ENCODE assay signal across 22 cellular contexts in the genomic region with DNA sequence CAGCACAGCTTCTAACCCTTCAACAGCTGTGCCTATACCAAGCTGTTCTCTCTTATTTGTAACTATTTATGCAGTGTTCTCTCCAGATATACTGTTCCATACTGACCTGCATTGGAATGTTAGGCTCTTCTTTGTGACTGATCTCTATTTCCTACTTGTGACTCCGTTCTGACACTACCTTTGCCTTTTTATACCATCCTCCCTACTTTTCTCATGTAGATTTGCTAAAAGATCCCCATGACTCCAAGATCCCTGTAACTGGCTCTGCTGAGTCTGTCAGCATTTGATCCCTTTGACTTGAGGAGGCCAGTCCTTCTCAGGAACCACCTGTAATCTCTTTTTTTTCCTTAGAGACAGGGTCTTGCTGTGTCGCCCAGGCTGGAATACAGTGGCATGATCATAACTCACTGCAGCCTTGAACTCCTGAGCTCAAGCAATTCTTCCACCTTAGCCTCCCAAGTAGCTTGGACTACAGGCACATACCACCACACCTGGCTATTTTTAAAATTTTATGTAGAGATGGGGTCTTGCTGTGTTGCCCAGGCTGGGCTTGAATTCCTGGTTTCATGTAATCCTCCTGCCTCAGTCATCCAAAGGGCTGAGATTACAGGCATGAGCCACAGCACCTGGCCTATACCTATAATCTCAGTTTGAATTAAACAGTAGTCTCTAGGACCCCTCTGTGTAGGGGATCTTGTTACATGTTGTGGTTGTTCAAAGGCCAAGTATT.
A peak's percentile ranks its signal among the peaks of the same experiment; 100 is the strongest.
DNase-seq lines count a peak whose midpoint lies in the region; ATAC-seq, FAIRE-seq and TF ChIP-seq lines count a peak whose summit lies in the region.
"Had no signal": no experiment of that assay in that cellular context is flagged by ENCODE, and none has a peak within 500 bp of the region (broad histone marks: within the 10 kb centered on the region; RNA-seq: fewer than 3 reads in every experiment).

No MANE protein-coding gene starts in this region.

- H3K9me3 ChIP-seq in A549 = no peaks in the 10 kb centered on the region; the same call in 2 of the 3 replicates
- H3K9me3 ChIP-seq in ascending aorta = peaks cover 0 to under 1% of the 10 kb centered on the region in 2 donors
- H3K9me3 ChIP-seq: Caco-2 had no signal

- peaks cover 12% of the 10 kb centered on the region; the same call in 2 of the 3 replicates for H3K9me3 Mint-ChIP-seq in GM23338
- H3K9me3 Mint-ChIP-seq in activated B cell treated with CpG ODN at 0.5 μM for 24 hours = no peaks in the 10 kb centered on the region
- peaks cover 26% of the 10 kb centered on the region for H3K9me3 Mint-ChIP-seq in nephron
- H3K9me3 Mint-ChIP-seq: CD4-positive, alpha-beta T cell; HFFc6 had no signal

- H3K27me3 Mint-ChIP-seq in GM23338 (ENCODE audit: insufficient read depth, low read depth, poor library complexity) (peaks cover 2% of the 10 kb centered on the region), activated B cell treated with CpG ODN at 0.5 μM for 24 hours (no peaks in the 10 kb centered on the region), nephron (ENCODE audit: low read depth) (no peaks in the 10 kb centered on the region)
- H3K27me3 Mint-ChIP-seq: B cell; CD4-positive, alpha-beta T cell had no signal

- CTCF ChIA-PET in A549 (lab: Yijun Ruan, JAX) = interaction anchor here (1.0 kb wide), 1 partner anchor 27 kb away, joined by 3 read pairs; no protein-coding TSS in a partner anchor
- CTCF ChIA-PET in activated B cell treated with CpG ODN at 0.5 μM for 24 hours (lab: Charles Lee) = no interaction called here
- CTCF ChIA-PET in HEK293T (lab: Yijun Ruan, JAX) = no interaction called here

- no peaks in the 10 kb centered on the region for H3K27me3 ChIP-seq in GM23338 (ENCODE audit: insufficient read depth)
- H3K27me3 ChIP-seq in ascending aorta = no peaks in the 10 kb centered on the region

- H3K4me3 Mint-ChIP-seq in GM23338 (no peak overlapping the region), activated B cell treated with CpG ODN at 0.5 μM for 24 hours (no peak overlapping the region), nephron (no peak overlapping the region)
- H3K4me3 Mint-ChIP-seq: B cell; CD4-positive, alpha-beta T cell; HFFc6 had no signal

- intact Hi-C loops in activated B cell treated with CpG ODN at 0.5 μM for 24 hours (cut with micrococcal nuclease) (no loop called here), ascending aorta (cut with DNase I) (no loop called here)

- no peaks in the 10 kb centered on the region for H3K79me2 ChIP-seq in GM23338 (replicated peaks; ENCODE audit: insufficient read depth)

- H3K4me1 Mint-ChIP-seq in GM23338 (peaks cover 16% of the 10 kb centered on the region), activated B cell treated with CpG ODN at 0.5 μM for 24 hours (peaks cover 27% of the 10 kb centered on the region), nephron (peaks cover 34% of the 10 kb centered on the region)

- DNase-seq in A549 (ENCODE audit: low read depth in 1 of 2, low spot score in 1 of 2) (no peak), GM23338 (ENCODE audit: low spot score) (peak; percentile 32), activated B cell treated with CpG ODN at 0.5 μM for 24 hours (no peak), HEK293T (ENCODE audit: extremely low spot score) (no peak), NCI-H1092 treated with DMSO at 0.1 percent for 48 hours (lab: John Stamatoyannopoulos, UW) (no peak), NCI-H510A (lab: John Stamatoyannopoulos, UW) (no peak), ascending aorta (ENCODE audit: low spot score in 2 of 2) (no peak)
- DNase-seq: Caco-2; CD4-positive, alpha-beta T cell; DND-41; HFFc6; KG1; NCI-H1105; NCI-H2029 treated with DMSO at 0.1 percent for 48 hours; NCI-H2171 treated with DMSO at 0.1 percent for 48 hours; NCI-H446; NCI-H526 treated with DMSO at 0.1 percent for 48 hours; Right ventricle myocardium superior had no signal

- TF ChIP-seq CTCF in A549 (IDR thresholded peaks at IDR 0.05) (no peak), GM23338 (conservative IDR thresholded peaks at IDR 0.05; ENCODE audit: low read depth in 2 of 2) (no peak), activated B cell treated with CpG ODN at 0.5 μM for 24 hours (IDR thresholded peaks at IDR 0.05) (no peak), nephron (IDR thresholded peaks at IDR 0.05; ENCODE audit: unreplicated experiment in 3 of 3) (no peak), ascending aorta (IDR thresholded peaks at IDR 0.05) (no peak)

- no peaks in the 10 kb centered on the region for H3F3A ChIP-seq in GM23338 (replicated peaks; ENCODE audit: low read depth)

- POLR2A ChIA-PET in A549 (lab: Yijun Ruan, JAX) (no interaction called here), activated B cell treated with CpG ODN at 0.5 μM for 24 hours (lab: Charles Lee) (interaction anchor here (0.8 kb wide), 1 partner anchor 141 kb away, joined by 3 read pairs; no protein-coding TSS in a partner anchor), HEK293T (lab: Yijun Ruan, JAX) (no interaction called here)

- H3K27ac Mint-ChIP-seq in GM23338 = no peak overlapping the region
- peak overlapping the region; percentile 59 for H3K27ac Mint-ChIP-seq in activated B cell treated with CpG ODN at 0.5 μM for 24 hours
- H3K27ac Mint-ChIP-seq in nephron = peak overlapping the region; percentile 3 to 38 (median 11)
- H3K27ac Mint-ChIP-seq: CD4-positive, alpha-beta T cell; HFFc6 had no signal

- TF ChIP-seq EP300 in A549 (IDR thresholded peaks at IDR 0.05) = no peak

- no peaks in the 10 kb centered on the region for H4K20me1 ChIP-seq in GM23338 (replicated peaks; ENCODE audit: insufficient read depth)

- no peaks in the 10 kb centered on the region; the same call in 1 of the 2 replicates for H3K9me2 ChIP-seq in GM23338 (ENCODE audit: insufficient read depth)

- no peak overlapping the region for H2AFZ ChIP-seq in GM23338

- no peak for TF ChIP-seq POLR2A in A549 (IDR thresholded peaks at IDR 0.05; ENCODE audit: low read length)

- H3K4me1 ChIP-seq in A549 = peaks cover 19% of the 10 kb centered on the region
- no peaks in the 10 kb centered on the region for H3K4me1 ChIP-seq in GM23338 (ENCODE audit: insufficient read depth)
- H3K4me1 ChIP-seq in ascending aorta = no peaks in the 10 kb centered on the region

- H3K4me2 ChIP-seq in A549 (no peak overlapping the region), GM23338 (no peak overlapping the region)

- no peak for ATAC-seq in A549
- ATAC-seq in GM23338 = peak; percentile 60
- no peak for ATAC-seq in activated B cell treated with CpG ODN at 0.5 μM for 24 hours (ENCODE audit: low read depth)
- ATAC-seq: GM12878 had no signal

- no peak for TF ChIP-seq RAD21 in A549 (conservative IDR thresholded peaks at IDR 0.05 in 1 of 2, IDR thresholded peaks at IDR 0.05 in 1 of 2)

- H3K27ac ChIP-seq in A549 = peak overlapping the region; percentile 12 to 61; a peak in 3 of 6 replicates
- H3K27ac ChIP-seq in GM23338 (ENCODE audit: low read depth) = no peak overlapping the region
- H3K27ac ChIP-seq in ascending aorta = no peak overlapping the region

- 45% methylated on average over 2 of the region's 2 CpGs for WGBS in A549 (ENCODE audit: missing lambda C conversion rate)

- no peak overlapping the region for H3K4me3 ChIP-seq in A549
- H3K4me3 ChIP-seq in GM23338 = no peak overlapping the region
- H3K4me3 ChIP-seq in ascending aorta = no peak overlapping the region
- H3K4me3 ChIP-seq: GM12878 had no signal

- H3K36me3 Mint-ChIP-seq in GM23338 (ENCODE audit: low read depth) (peaks cover 4% of the 10 kb centered on the region; the same call in 2 of the 3 replicates), activated B cell treated with CpG ODN at 0.5 μM for 24 hours (ENCODE audit: low read depth) (no peaks in the 10 kb centered on the region), nephron (ENCODE audit: low read depth) (peaks cover 7% of the 10 kb centered on the region)

- H3K36me3 ChIP-seq in GM23338 (ENCODE audit: insufficient read depth) (no peaks in the 10 kb centered on the region), ascending aorta (no peaks in the 10 kb centered on the region)

- FAIRE-seq in A549 (lab: Jason Lieb, UNC) = peak; percentile 32
- FAIRE-seq: A204.1, GM12878 had no signal

TF ChIP-seq in A549, 52 proteins besides CTCF, POLR2A, EP300 and RAD21 (continues in another document):
- TF ChIP-seq ZFP36 (IDR thresholded peaks at IDR 0.05; ENCODE audit: borderline replicate concordance, partially characterized antibody) (no peak), KDM5A (IDR thresholded peaks at IDR 0.05) (no peak), RNF2 (IDR thresholded peaks at IDR 0.05; ENCODE audit: borderline replicate concordance, low read depth) (no peak), MAFK (IDR thresholded peaks at IDR 0.05; ENCODE audit: partially characterized antibody) (no peak), CBX2 (IDR thresholded peaks at IDR 0.05; ENCODE audit: borderline replicate concordance, low read depth) (no peak), CHD2 (IDR thresholded peaks at IDR 0.05; ENCODE audit: low read length, partially characterized antibody) (no peak), FOXS1 (CRISPR knock-in tag; IDR thresholded peaks at IDR 0.05) (no peak), GATA3 (IDR thresholded peaks at IDR 0.05; ENCODE audit: borderline replicate concordance) (no peak)

TF ChIP-seq in GM23338, 12 proteins besides CTCF, POLR2A, EP300 and RAD21 (continues in another document):
- TF ChIP-seq ZNF331 (CRISPR knock-in tag; IDR thresholded peaks at IDR 0.05; ENCODE audit: low read depth) (no peak), CREB1 (CRISPR knock-in tag; IDR thresholded peaks at IDR 0.05; ENCODE audit: low read depth) (no peak)

TF ChIP-seq in HEK293T, 16 proteins besides CTCF, POLR2A, EP300 and RAD21:
- TF ChIP-seq SP1 (IDR thresholded peaks at IDR 0.05) = no peak
- TF ChIP-seq ZNF384 (IDR thresholded peaks at IDR 0.05) = no peak
- no peak for TF ChIP-seq TARDBP (IDR thresholded peaks at IDR 0.05)
- no peak for TF ChIP-seq ELF4 (IDR thresholded peaks at IDR 0.05)
- no peak for TF ChIP-seq CTBP1 (IDR thresholded peaks at IDR 0.05; ENCODE audit: borderline replicate concordance)
- no peak for TF ChIP-seq NFRKB (IDR thresholded peaks at IDR 0.05)
- TF ChIP-seq LEF1 (IDR thresholded peaks at IDR 0.05; ENCODE audit: borderline replicate concordance) = no peak
- TF ChIP-seq FOXA1 (IDR thresholded peaks at IDR 0.05) = no peak
- TF ChIP-seq SUZ12 (IDR thresholded peaks at IDR 0.05) = no peak
- TF ChIP-seq, protein P1, sequence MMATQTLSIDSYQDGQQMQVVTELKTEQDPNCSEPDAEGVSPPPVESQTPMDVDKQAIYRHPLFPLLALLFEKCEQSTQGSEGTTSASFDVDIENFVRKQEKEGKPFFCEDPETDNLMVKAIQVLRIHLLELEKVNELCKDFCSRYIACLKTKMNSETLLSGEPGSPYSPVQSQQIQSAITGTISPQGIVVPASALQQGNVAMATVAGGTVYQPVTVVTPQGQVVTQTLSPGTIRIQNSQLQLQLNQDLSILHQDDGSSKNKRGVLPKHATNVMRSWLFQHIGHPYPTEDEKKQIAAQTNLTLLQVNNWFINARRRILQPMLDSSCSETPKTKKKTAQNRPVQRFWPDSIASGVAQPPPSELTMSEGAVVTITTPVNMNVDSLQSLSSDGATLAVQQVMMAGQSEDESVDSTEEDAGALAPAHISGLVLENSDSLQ (IDR thresholded peaks at IDR 0.05) = no peak
- no peak for TF ChIP-seq BHLHE40 (IDR thresholded peaks at IDR 0.05; ENCODE audit: borderline replicate concordance)
- no peak for TF ChIP-seq HDGF (IDR thresholded peaks at IDR 0.05; ENCODE audit: borderline replicate concordance)
- no peak for TF ChIP-seq L3MBTL2 (conservative IDR thresholded peaks at IDR 0.05)
- TF ChIP-seq ARNT (IDR thresholded peaks at IDR 0.05) = no peak

Comparison
In these comparisons a context has a peak if more than half of its experiments do, and no peak if none do; other contexts are left out.
1. H3K27ac ChIP-seq: peak in A549 (2 of 2); none in GM23338 (single experiment) and ascending aorta (0 of 2).